8 cellular contexts compared by ENCODE assay signal in genomic region chr2:227033471-227034148, GRCh38.
A peak's percentile ranks its signal among the peaks of the same experiment; 100 is the strongest.
DNase-seq lines count a peak whose midpoint lies in the region; ATAC-seq and TF ChIP-seq lines count a peak whose summit lies in the region.

No MANE protein-coding gene starts in this region.

- no peaks in the 10 kb centered on the region for H3K36me3 ChIP-seq in testis (ENCODE audit: low read depth, missing control alignments)

- WGBS in testis, 2 donors = 71 to 74% methylated on average over 11 to 16 of the region's 16 CpGs

- CTCF ChIA-PET in activated CD4-positive, alpha-beta T cell treated with anti-CD3 and anti-CD28 coated beads, Interleukin-2, amount 10 ng/mL, durations not matched to agents 7 days and 5 days (lab: Charles Lee) = no interaction called here

- H3K27ac Mint-ChIP-seq in activated CD4-positive, alpha-beta T cell treated with anti-CD3 and anti-CD28 coated beads, Interleukin-2, amount 10 ng/mL, durations not matched to agents 7 days and 5 days = no peak overlapping the region
- no peak overlapping the region for H3K27ac Mint-ChIP-seq in activated naive CD8-positive, alpha-beta T cell treated with anti-CD3 and anti-CD28 coated beads, Interleukin-2, amount 10 ng/mL, durations not matched to agents 7 days and 5 days

- DNase-seq in activated CD4-positive, alpha-beta T cell treated with anti-CD3 and anti-CD28 coated beads, Interleukin-2, amount 50 U/mL, for 1 hour = peak; percentile 2
- DNase-seq in activated CD4-positive, alpha-beta T cell treated with anti-CD3 and anti-CD28 coated beads, Interleukin-2, amount 10 ng/mL, durations not matched to agents 7 days and 5 days = no peak
- DNase-seq in M059J (ENCODE audit: low read depth) = peak; percentile 43
- DNase-seq in activated naive CD8-positive, alpha-beta T cell treated with anti-CD3 and anti-CD28 coated beads, Interleukin-2, amount 10 ng/mL, durations not matched to agents 7 days and 5 days = peak; percentile 34
- peak; percentile 90 for DNase-seq in islet precursor cell
- peak; percentile 58 for DNase-seq in testis
- DNase-seq in occipital lobe (lab: John Stamatoyannopoulos, UW) = no peak

- no peaks in the 10 kb centered on the region for H3K9me3 Mint-ChIP-seq in activated CD4-positive, alpha-beta T cell treated with anti-CD3 and anti-CD28 coated beads, Interleukin-2, amount 10 ng/mL, durations not matched to agents 7 days and 5 days
- no peaks in the 10 kb centered on the region for H3K9me3 Mint-ChIP-seq in activated naive CD8-positive, alpha-beta T cell treated with anti-CD3 and anti-CD28 coated beads, Interleukin-2, amount 10 ng/mL, durations not matched to agents 7 days and 5 days

- H3K27me3 Mint-ChIP-seq in activated CD4-positive, alpha-beta T cell treated with anti-CD3 and anti-CD28 coated beads, Interleukin-2, amount 10 ng/mL, durations not matched to agents 7 days and 5 days = peaks cover 10% of the 10 kb centered on the region
- H3K27me3 Mint-ChIP-seq in activated naive CD8-positive, alpha-beta T cell treated with anti-CD3 and anti-CD28 coated beads, Interleukin-2, amount 10 ng/mL, durations not matched to agents 7 days and 5 days = peaks cover 24% of the 10 kb centered on the region

- no peaks in the 10 kb centered on the region for H3K36me3 Mint-ChIP-seq in activated CD4-positive, alpha-beta T cell treated with anti-CD3 and anti-CD28 coated beads, Interleukin-2, amount 10 ng/mL, durations not matched to agents 7 days and 5 days (ENCODE audit: low read depth)
- H3K36me3 Mint-ChIP-seq in activated naive CD8-positive, alpha-beta T cell treated with anti-CD3 and anti-CD28 coated beads, Interleukin-2, amount 10 ng/mL, durations not matched to agents 7 days and 5 days = no peaks in the 10 kb centered on the region

- peak in 2 of 3 experiments; percentile 11 to 41 for TF ChIP-seq CTCF in testis (IDR thresholded peaks at IDR 0.05)

- no peak overlapping the region for H3K4me3 Mint-ChIP-seq in activated CD4-positive, alpha-beta T cell treated with anti-CD3 and anti-CD28 coated beads, Interleukin-2, amount 10 ng/mL, durations not matched to agents 7 days and 5 days
- H3K4me3 Mint-ChIP-seq in activated naive CD8-positive, alpha-beta T cell treated with anti-CD3 and anti-CD28 coated beads, Interleukin-2, amount 10 ng/mL, durations not matched to agents 7 days and 5 days = no peak overlapping the region

- no peaks in the 10 kb centered on the region for H3K4me1 Mint-ChIP-seq in activated CD4-positive, alpha-beta T cell treated with anti-CD3 and anti-CD28 coated beads, Interleukin-2, amount 10 ng/mL, durations not matched to agents 7 days and 5 days
- no peaks in the 10 kb centered on the region for H3K4me1 Mint-ChIP-seq in activated naive CD8-positive, alpha-beta T cell treated with anti-CD3 and anti-CD28 coated beads, Interleukin-2, amount 10 ng/mL, durations not matched to agents 7 days and 5 days

- H3K27me3 ChIP-seq in testis = no peaks in the 10 kb centered on the region

- H3K9me3 ChIP-seq in testis = no peaks in the 10 kb centered on the region

- POLR2A ChIA-PET in activated CD4-positive, alpha-beta T cell treated with anti-CD3 and anti-CD28 coated beads, Interleukin-2, amount 10 ng/mL, durations not matched to agents 7 days and 5 days (lab: Charles Lee) = no interaction called here
- POLR2A ChIA-PET in activated naive CD8-positive, alpha-beta T cell treated with anti-CD3 and anti-CD28 coated beads, Interleukin-2, amount 10 ng/mL, durations not matched to agents 7 days and 5 days (lab: Charles Lee) = no interaction called here

- no peaks in the 10 kb centered on the region for H3K4me1 ChIP-seq in testis

- no peak overlapping the region for H3K27ac ChIP-seq in testis

- no peak for TF ChIP-seq POLR2A in testis (IDR thresholded peaks at IDR 0.05)

- intact Hi-C loops in testis (cut with DNase I; ENCODE audit: low total_unique reads) = no loop called here

- peak; percentile 65 for ATAC-seq in GM21723 (IDR thresholded peaks at IDR 0.05; ENCODE audit: unreplicated experiment)
- ATAC-seq in activated naive CD8-positive, alpha-beta T cell treated with anti-CD3 and anti-CD28 coated beads, Interleukin-2, amount 10 ng/mL, durations not matched to agents 7 days and 5 days (ENCODE audit: low read depth) = no peak

- no peak overlapping the region for H3K4me3 ChIP-seq in testis

Comparison
In these comparisons a context has a peak if more than half of its experiments do, and no peak if none do; other contexts are left out.
1. DNase-seq: peak in activated CD4-positive, alpha-beta T cell treated with anti-CD3 and anti-CD28 coated beads, Interleukin-2, amount 50 U/mL, for 1 hour (single experiment), M059J (single experiment), activated naive CD8-positive, alpha-beta T cell treated with anti-CD3 and anti-CD28 coated beads, Interleukin-2, amount 10 ng/mL, durations not matched to agents 7 days and 5 days (single experiment), islet precursor cell (single experiment) and testis (single experiment); none in activated CD4-positive, alpha-beta T cell treated with anti-CD3 and anti-CD28 coated beads, Interleukin-2, amount 10 ng/mL, durations not matched to agents 7 days and 5 days (single experiment) and occipital lobe (single experiment).